ENCODE assay signal across 18 cellular contexts in genomic region chr20:48098099-48098498, GRCh38.
DNase-seq lines count a peak whose midpoint lies in the region; ATAC-seq and TF ChIP-seq lines count a peak whose summit lies in the region.
"Had no signal": no experiment of that assay in that cellular context is flagged by ENCODE, and none has a peak within 500 bp of the region (broad histone marks: within the 10 kb centered on the region; RNA-seq: fewer than 3 reads in every experiment).

No MANE protein-coding gene starts in this region.

- H3K4me3 ChIP-seq in BE2C (ENCODE audit: low read depth, low read length) (no peak overlapping the region), GM23338 (no peak overlapping the region), SJCRH30 (no peak overlapping the region), MG63 (no peak overlapping the region)
- H3K4me3 ChIP-seq: esophagus muscularis mucosa had no signal

- H3K4me3 Mint-ChIP-seq in GM23338: no peak overlapping the region
- no peak overlapping the region for H3K4me3 Mint-ChIP-seq in activated T-helper 1 cell treated with anti-CD3 and anti-CD28 coated beads, Interleukin-12 subunit alpha, Interleukin-12 subunit beta, Interleukin-2, Interleukin-4 antibody, amounts not matched to agents 30 ng/mL and 10 ng/mL and 1 ng/mL, durations not matched to agents 14 hours and 24 hours and 36 hours
- H3K4me3 Mint-ChIP-seq: stimulated activated naive CD8-positive, alpha-beta T cell treated with anti-CD3 and anti-CD28 coated beads, Interleukin-15, Interleukin-2, amounts not matched to agents 100 ng/mL and 50 ng/mL, for 24 hours; type B pancreatic cell had no signal

- peak; percentile 21 for DNase-seq in BE2C
- DNase-seq in GM23338 (ENCODE audit: low spot score): no peak
- peak; percentile 32 to 49 for DNase-seq in SJCRH30
- no peak for DNase-seq in foreskin keratinocyte
- DNase-seq in activated T-helper 1 cell treated with anti-CD3 and anti-CD28 coated beads, Interleukin-12 subunit alpha, Interleukin-12 subunit beta, Interleukin-2, Interleukin-4 antibody, amounts not matched to agents 30 ng/mL and 10 ng/mL and 1 ng/mL, durations not matched to agents 14 hours and 24 hours and 36 hours (ENCODE audit: low spot score): no peak
- no peak for DNase-seq in MG63
- no peak for DNase-seq in NCI-H526 treated with DMSO at 0.1 percent for 48 hours (lab: John Stamatoyannopoulos, UW)
- no peak for DNase-seq in dedifferentiated amniotic fluid mesenchymal stem cell (ENCODE audit: extremely low spot score)
- DNase-seq: activated CD8-positive, alpha-beta memory T cell treated with anti-CD3 and anti-CD28 coated beads for 24 hours; amniotic stem cell; effector CD4-positive, alpha-beta T cell; NCI-H187 treated with DMSO at 0.1 percent for 48 hours; NCI-H446 treated with DMSO at 0.1 percent for 48 hours; SHP77; stimulated activated CD4-positive, alpha-beta T cell treated with anti-CD3 and anti-CD28 coated beads, Interleukin-15, amount 100 ng/mL, for 24 hours had no signal

- 0 out of 2 replicates have a peak, but pooled peaks cover 4% of the 10 kb centered on the region for H3K9me2 ChIP-seq in GM23338 (ENCODE audit: insufficient read depth)

- no peaks in the 10 kb centered on the region for H3K4me1 Mint-ChIP-seq in GM23338
- H3K4me1 Mint-ChIP-seq in activated T-helper 1 cell treated with anti-CD3 and anti-CD28 coated beads, Interleukin-12 subunit alpha, Interleukin-12 subunit beta, Interleukin-2, Interleukin-4 antibody, amounts not matched to agents 30 ng/mL and 10 ng/mL and 1 ng/mL, durations not matched to agents 14 hours and 24 hours and 36 hours (ENCODE audit: low read depth): no peaks in the 10 kb centered on the region

- no peaks in the 10 kb centered on the region for H3F3A ChIP-seq in GM23338 (replicated peaks; ENCODE audit: low read depth)

- intact Hi-C loops in activated T-helper 1 cell treated with anti-CD3 and anti-CD28 coated beads, Interleukin-12 subunit alpha, Interleukin-12 subunit beta, Interleukin-2, Interleukin-4 antibody, amounts not matched to agents 30 ng/mL and 10 ng/mL and 1 ng/mL, durations not matched to agents 14 hours and 24 hours and 36 hours (cut with micrococcal nuclease): no loop called here

- H3K79me2 ChIP-seq in GM23338 (replicated peaks; ENCODE audit: insufficient read depth): no peaks in the 10 kb centered on the region

- no peaks in the 10 kb centered on the region for H4K20me1 ChIP-seq in GM23338 (replicated peaks; ENCODE audit: insufficient read depth)

- no peak overlapping the region for H3K27ac Mint-ChIP-seq in GM23338
- H3K27ac Mint-ChIP-seq in activated T-helper 1 cell treated with anti-CD3 and anti-CD28 coated beads, Interleukin-12 subunit alpha, Interleukin-12 subunit beta, Interleukin-2, Interleukin-4 antibody, amounts not matched to agents 30 ng/mL and 10 ng/mL and 1 ng/mL, durations not matched to agents 14 hours and 24 hours and 36 hours: no peak overlapping the region
- H3K27ac Mint-ChIP-seq: stimulated activated naive CD8-positive, alpha-beta T cell treated with anti-CD3 and anti-CD28 coated beads, Interleukin-15, Interleukin-2, amounts not matched to agents 100 ng/mL and 50 ng/mL, for 24 hours; type B pancreatic cell had no signal

- no peak overlapping the region for H3K4me2 ChIP-seq in GM23338

- no peaks in the 10 kb centered on the region for H3K36me3 ChIP-seq in BE2C
- H3K36me3 ChIP-seq in GM23338 (ENCODE audit: insufficient read depth): no peaks in the 10 kb centered on the region
- no peaks in the 10 kb centered on the region for H3K36me3 ChIP-seq in SJCRH30
- no peaks in the 10 kb centered on the region for H3K36me3 ChIP-seq in MG63
- H3K36me3 ChIP-seq: esophagus muscularis mucosa had no signal

- H3K9me3 ChIP-seq in BE2C: no peaks in the 10 kb centered on the region; the same call in 1 of the 2 replicates
- no peaks in the 10 kb centered on the region for H3K9me3 ChIP-seq in SJCRH30 (replicated peaks)
- H3K9me3 ChIP-seq in MG63: no peaks in the 10 kb centered on the region
- H3K9me3 ChIP-seq: esophagus muscularis mucosa had no signal

- no peaks in the 10 kb centered on the region for H3K36me3 Mint-ChIP-seq in GM23338 (ENCODE audit: low read depth)
- no peaks in the 10 kb centered on the region for H3K36me3 Mint-ChIP-seq in activated T-helper 1 cell treated with anti-CD3 and anti-CD28 coated beads, Interleukin-12 subunit alpha, Interleukin-12 subunit beta, Interleukin-2, Interleukin-4 antibody, amounts not matched to agents 30 ng/mL and 10 ng/mL and 1 ng/mL, durations not matched to agents 14 hours and 24 hours and 36 hours (ENCODE audit: low read depth)
- H3K36me3 Mint-ChIP-seq: type B pancreatic cell had no signal

- H3K27me3 Mint-ChIP-seq in GM23338 (ENCODE audit: insufficient read depth, low read depth, poor library complexity): peaks cover 7% of the 10 kb centered on the region
- H3K27me3 Mint-ChIP-seq in activated T-helper 1 cell treated with anti-CD3 and anti-CD28 coated beads, Interleukin-12 subunit alpha, Interleukin-12 subunit beta, Interleukin-2, Interleukin-4 antibody, amounts not matched to agents 30 ng/mL and 10 ng/mL and 1 ng/mL, durations not matched to agents 14 hours and 24 hours and 36 hours (ENCODE audit: insufficient read depth): peaks cover 2% of the 10 kb centered on the region
- H3K27me3 Mint-ChIP-seq: stimulated activated naive CD8-positive, alpha-beta T cell treated with anti-CD3 and anti-CD28 coated beads, Interleukin-15, Interleukin-2, amounts not matched to agents 100 ng/mL and 50 ng/mL, for 24 hours had no signal

- peaks cover 3% of the 10 kb centered on the region; the same call in 1 of the 3 replicates for H3K9me3 Mint-ChIP-seq in GM23338
- H3K9me3 Mint-ChIP-seq in activated T-helper 1 cell treated with anti-CD3 and anti-CD28 coated beads, Interleukin-12 subunit alpha, Interleukin-12 subunit beta, Interleukin-2, Interleukin-4 antibody, amounts not matched to agents 30 ng/mL and 10 ng/mL and 1 ng/mL, durations not matched to agents 14 hours and 24 hours and 36 hours: no peaks in the 10 kb centered on the region
- H3K9me3 Mint-ChIP-seq: stimulated activated naive CD8-positive, alpha-beta T cell treated with anti-CD3 and anti-CD28 coated beads, Interleukin-15, Interleukin-2, amounts not matched to agents 100 ng/mL and 50 ng/mL, for 24 hours; type B pancreatic cell had no signal

- no peak overlapping the region for H3K27ac ChIP-seq in GM23338 (ENCODE audit: low read depth)
- no peak overlapping the region for H3K27ac ChIP-seq in SJCRH30
- H3K27ac ChIP-seq in foreskin keratinocyte: no peak overlapping the region
- H3K27ac ChIP-seq: esophagus muscularis mucosa had no signal

- no peaks in the 10 kb centered on the region for H3K27me3 ChIP-seq in BE2C
- H3K27me3 ChIP-seq in GM23338 (ENCODE audit: insufficient read depth): no peaks in the 10 kb centered on the region
- no peaks in the 10 kb centered on the region for H3K27me3 ChIP-seq in SJCRH30
- peaks cover 4% of the 10 kb centered on the region for H3K27me3 ChIP-seq in foreskin keratinocyte
- H3K27me3 ChIP-seq in MG63: peaks cover 11% of the 10 kb centered on the region; the same call in 1 of the 2 replicates
- H3K27me3 ChIP-seq: esophagus muscularis mucosa had no signal

- ATAC-seq in GM23338: peak; percentile 44; the same call in 1 of the 3 replicates
- peak; percentile 26 for ATAC-seq in foreskin keratinocyte

- H3K4me1 ChIP-seq in BE2C (no peaks in the 10 kb centered on the region), GM23338 (ENCODE audit: insufficient read depth) (no peaks in the 10 kb centered on the region), SJCRH30 (peaks cover 11% of the 10 kb centered on the region), foreskin keratinocyte (no peaks in the 10 kb centered on the region)
- H3K4me1 ChIP-seq: esophagus muscularis mucosa had no signal

- TF ChIP-seq CTCF in BE2C (IDR thresholded peaks at IDR 0.05; ENCODE audit: low read depth, low read length) (no peak), GM23338 (conservative IDR thresholded peaks at IDR 0.05; ENCODE audit: low read depth in 2 of 2) (no peak), foreskin keratinocyte (conservative IDR thresholded peaks at IDR 0.05) (no peak)

- H2AFZ ChIP-seq in GM23338: no peak overlapping the region

TF ChIP-seq in GM23338, 12 proteins besides CTCF, POLR2A, EP300 and RAD21 (continues in another document):
- TF ChIP-seq STAT1 (IDR thresholded peaks at IDR 0.05; ENCODE audit: unreplicated experiment): no peak
- TF ChIP-seq REST (IDR thresholded peaks at IDR 0.05; ENCODE audit: unreplicated experiment): no peak
- no peak for TF ChIP-seq JUNB (IDR thresholded peaks at IDR 0.05; ENCODE audit: unreplicated experiment)
- TF ChIP-seq POLR2AphosphoS5 (IDR thresholded peaks at IDR 0.05; ENCODE audit: low read depth): no peak

Comparison
In these comparisons a context has a peak if more than half of its experiments do, and no peak if none do; other contexts are left out.
1. DNase-seq: peak in BE2C (single experiment) and SJCRH30 (2 of 2); none in GM23338 (single experiment), foreskin keratinocyte (0 of 2), activated T-helper 1 cell treated with anti-CD3 and anti-CD28 coated beads, Interleukin-12 subunit alpha, Interleukin-12 subunit beta, Interleukin-2, Interleukin-4 antibody, amounts not matched to agents 30 ng/mL and 10 ng/mL and 1 ng/mL, durations not matched to agents 14 hours and 24 hours and 36 hours (single experiment), MG63 (single experiment), NCI-H526 treated with DMSO at 0.1 percent for 48 hours (single experiment) and dedifferentiated amniotic fluid mesenchymal stem cell (single experiment).